18 cellular contexts compared by ENCODE assay signal in genomic region chr11:75386912-75387311, GRCh38. TPM values are rescaled to one million over a fixed set of nuclear protein-coding genes. Genes with fewer than 3 reads are reported as not detected.
DNase-seq lines count a peak whose midpoint lies in the region; ATAC-seq, FAIRE-seq and TF ChIP-seq lines count a peak whose summit lies in the region.
"Had no signal": no experiment of that assay in that cellular context is flagged by ENCODE, and none has a peak within 500 bp of the region (broad histone marks: within the 10 kb centered on the region; RNA-seq: fewer than 3 reads in every experiment).

No MANE protein-coding gene starts in this region.

- intact Hi-C loops in mucosa of descending colon (cut with DNase I, micrococcal nuclease): loop anchor here (5.0 to 10.0 kb wide), 2 partner anchors 62 to 105 kb away; no protein-coding TSS in a partner anchor
- intact Hi-C loops in esophagus squamous epithelium (cut with DNase I): loop anchor here (10.0 kb wide), 1 partner anchor 62 kb away; no protein-coding TSS in a partner anchor

- POLR2A ChIA-PET in A549 (lab: Yijun Ruan, JAX): interaction anchor here (1.5 kb wide), 1 partner anchor 36 kb away, joined by 3 read pairs; no protein-coding TSS in a partner anchor

- no peaks in the 10 kb centered on the region for H3K27me3 Mint-ChIP-seq in endodermal cell (ENCODE audit: insufficient read depth)

- H3K79me2 ChIP-seq in smooth muscle cell (ENCODE audit: low read depth): no peaks in the 10 kb centered on the region

- FAIRE-seq in A549 (lab: Jason Lieb, UNC): no peak
- FAIRE-seq: frontal cortex, pancreas had no signal

- H3K4me1 ChIP-seq in A549: peaks cover 42% of the 10 kb centered on the region
- peaks cover 8% of the 10 kb centered on the region for H3K4me1 ChIP-seq in endodermal cell (ENCODE audit: control insufficient read depth, insufficient read depth, low read length)
- H3K4me1 ChIP-seq in mucosa of descending colon (ENCODE audit: low read depth): peaks cover 30% of the 10 kb centered on the region
- no peaks in the 10 kb centered on the region for H3K4me1 ChIP-seq in smooth muscle cell (ENCODE audit: low read depth)
- H3K4me1 ChIP-seq in esophagus squamous epithelium: peaks cover 0 to 25% (median 4%) of the 10 kb centered on the region in 3 donors

- H3K36me3 Mint-ChIP-seq in endodermal cell (ENCODE audit: low read depth): no peaks in the 10 kb centered on the region
- H3K36me3 Mint-ChIP-seq: naive B cell had no signal

- peak in 1 of 2 experiments; percentile 89 for DNase-seq in A549 (ENCODE audit: low read depth in 1 of 2, low spot score in 1 of 2)
- DNase-seq in M059J (ENCODE audit: low read depth): peak; percentile 33
- DNase-seq in endodermal cell: no peak
- peak in 1 of 3 donors; percentile 50 for DNase-seq in mucosa of descending colon
- no peak for DNase-seq in smooth muscle cell (lab: John Stamatoyannopoulos, UW; ENCODE audit: unreplicated experiment)
- no peak for DNase-seq in 8988T
- no peak for DNase-seq in esophagus squamous epithelium (lab: John Stamatoyannopoulos, UW)
- DNase-seq: activated gamma-delta T cell; dorsolateral prefrontal cortex; HFFc6; KG1; naive B cell; pancreas; stimulated activated CD4-positive, alpha-beta T cell treated with anti-CD3 and anti-CD28 coated beads, Interleukin-4, amount 100 ng/mL, for 4 hours had no signal

- ATAC-seq in A549 (peak; percentile 42 to 76; a peak in 5 of 6 replicates), mucosa of descending colon (peak; percentile 64), GM18907 (IDR thresholded peaks at IDR 0.05; ENCODE audit: unreplicated experiment) (no peak)
- ATAC-seq: left lobe of liver, pancreas had no signal

- CTCF ChIA-PET in A549 (lab: Yijun Ruan, JAX): interaction anchor here (0.8 to 20.4 kb wide), 16 partner anchors 11 to 145 kb away, joined by 3 to 581 read pairs (median 36); partner anchors contain the start of gene RPS3

- H3K27me3 ChIP-seq in endodermal cell (ENCODE audit: control insufficient read depth, insufficient read depth, low read length, poor library complexity, severe bottlenecking) (no peaks in the 10 kb centered on the region), smooth muscle cell (ENCODE audit: low read depth) (no peaks in the 10 kb centered on the region), esophagus squamous epithelium (peaks cover 0 to 32% (median 0%) of the 10 kb centered on the region in 4 donors)
- H3K27me3 ChIP-seq: dorsolateral prefrontal cortex, pancreas had no signal

- TF ChIP-seq POLR2A in A549 (IDR thresholded peaks at IDR 0.05; ENCODE audit: low read length) (no peak), esophagus squamous epithelium (IDR thresholded peaks at IDR 0.05) (no peak)

- H3K4me1 Mint-ChIP-seq in endodermal cell: peaks cover 20% of the 10 kb centered on the region

- no peaks in the 10 kb centered on the region for H3K9me3 ChIP-seq in A549
- no peaks in the 10 kb centered on the region for H3K9me3 ChIP-seq in endodermal cell (ENCODE audit: control insufficient read depth, low read length)
- no peaks in the 10 kb centered on the region for H3K9me3 ChIP-seq in mucosa of descending colon
- H3K9me3 ChIP-seq in smooth muscle cell (replicated peaks; ENCODE audit: low read depth): no peaks in the 10 kb centered on the region
- no peaks in the 10 kb centered on the region for H3K9me3 ChIP-seq in esophagus squamous epithelium
- H3K9me3 ChIP-seq: pancreas had no signal

- H3K9ac ChIP-seq in endodermal cell (ENCODE audit: extremely low read depth, low read length, poor library complexity, severe bottlenecking) (peak overlapping the region; percentile 38), smooth muscle cell (ENCODE audit: low read depth) (no peak overlapping the region)

- H3K4me3 ChIP-seq in A549: no peak overlapping the region
- H3K4me3 ChIP-seq in endodermal cell (ENCODE audit: low read length): no peak overlapping the region
- no peak overlapping the region for H3K4me3 ChIP-seq in mucosa of descending colon
- no peak overlapping the region for H3K4me3 ChIP-seq in smooth muscle cell
- no peak overlapping the region for H3K4me3 ChIP-seq in esophagus squamous epithelium
- H3K4me3 ChIP-seq: dorsolateral prefrontal cortex, pancreas had no signal

- H4K20me1 ChIP-seq in smooth muscle cell (ENCODE audit: low read depth): no peaks in the 10 kb centered on the region

- TF ChIP-seq EP300 in A549 (IDR thresholded peaks at IDR 0.05): no peak; a peak in 1 of 5 replicates

- H3K27ac Mint-ChIP-seq in endodermal cell: peak overlapping the region; percentile 86
- H3K27ac Mint-ChIP-seq: HFFc6, naive B cell had no signal

- H3K36me3 ChIP-seq in endodermal cell (ENCODE audit: control insufficient read depth, insufficient read depth, low read length) (no peaks in the 10 kb centered on the region), mucosa of descending colon (ENCODE audit: low read depth) (no peaks in the 10 kb centered on the region), smooth muscle cell (ENCODE audit: low read depth) (no peaks in the 10 kb centered on the region), esophagus squamous epithelium (no peaks in the 10 kb centered on the region)
- H3K36me3 ChIP-seq: pancreas had no signal

- peaks cover 3% of the 10 kb centered on the region for H3F3A ChIP-seq in smooth muscle cell (ENCODE audit: low read depth)

- peak overlapping the region; percentile 36 to 75; a peak in 5 of 6 replicates for H3K27ac ChIP-seq in A549
- no peak overlapping the region for H3K27ac ChIP-seq in endodermal cell (ENCODE audit: low read depth, low read length)
- no peak overlapping the region for H3K27ac ChIP-seq in smooth muscle cell (ENCODE audit: low read depth)
- H3K27ac ChIP-seq in esophagus squamous epithelium: no peak overlapping the region
- H3K27ac ChIP-seq: C4-2B, dorsolateral prefrontal cortex, pancreas had no signal

- H3K4me3 Mint-ChIP-seq in endodermal cell: no peak overlapping the region
- H3K4me3 Mint-ChIP-seq: HFFc6 had no signal

- 31% methylated on average over 3 of the region's 3 CpGs for WGBS in A549 (ENCODE audit: missing lambda C conversion rate)
- WGBS in endodermal cell (ENCODE audit: insufficient coverage in 1 of 2, insufficient read length in 1 of 2), 2 experiments: 69 to 85% methylated on average over 2 to 3 of the region's 3 CpGs
- WGBS in smooth muscle cell (ENCODE audit: low lambda C conversion rate): 46% methylated on average over 3 of the region's 3 CpGs
- 57 to 65% methylated on average over 3 of the region's 3 CpGs for WGBS in esophagus squamous epithelium, 2 donors

- no peak for TF ChIP-seq CTCF in A549 (IDR thresholded peaks at IDR 0.05)
- TF ChIP-seq CTCF in endodermal cell (conservative IDR thresholded peaks at IDR 0.05): no peak
- TF ChIP-seq CTCF in mucosa of descending colon (IDR thresholded peaks at IDR 0.05): no peak
- no peak for TF ChIP-seq CTCF in smooth muscle cell (IDR thresholded peaks at IDR 0.05; ENCODE audit: borderline replicate concordance, insufficient read depth, poor library complexity, severe bottlenecking)
- TF ChIP-seq CTCF in esophagus squamous epithelium (IDR thresholded peaks at IDR 0.05): no peak

- H3K4me2 ChIP-seq in A549: peak overlapping the region; percentile 40; the same call in 2 of the 3 replicates
- H3K4me2 ChIP-seq in smooth muscle cell: no peak overlapping the region

- no peaks in the 10 kb centered on the region for H3K9me3 Mint-ChIP-seq in endodermal cell
- H3K9me3 Mint-ChIP-seq: HFFc6, naive B cell had no signal

- no peak overlapping the region for H2AFZ ChIP-seq in smooth muscle cell (ENCODE audit: low read depth)

- no peak for TF ChIP-seq RAD21 in A549 (conservative IDR thresholded peaks at IDR 0.05 in 1 of 2, IDR thresholded peaks at IDR 0.05 in 1 of 2)

RNA-seq across cellular contexts. Expression of gene RPS3, which starts 12.4 kb away (rescaled TPM):
- 2,571 and 3,468 TPM in 2 replicates for polyA plus RNA-seq in A549 (2011; rRNA removed)
- 3,252 and 4,158 TPM in 2 replicates for polyA plus RNA-seq in A549 (2012; cell fraction: cytosol; rRNA removed)
- polyA plus RNA-seq in A549 (2012; cell fraction: nucleus; rRNA removed): 1,461 and 2,420 TPM in 2 replicates
- polyA plus RNA-seq in A549 (2017; fragmentation: RNase III; extraction: RNeasy Plus Mini Kit Qiagen cat#74134 plus additional on column Dnase treatment): 3,458 to 3,978 TPM (median 3,544 TPM) in 3 replicates
- polyA minus RNA-seq in A549 (2011; rRNA and poly(A)+ RNA removed): 1,439 and 1,839 TPM in 2 replicates
- 795 and 1,166 TPM in 2 replicates for total RNA-seq in M059J (2014; rRNA removed; shearing (Covaris generic))
- 1,000 to 10,000 TPM; 2,923 to 3,877 TPM for total RNA-seq in endodermal cell
- 3,185 TPM for polyA plus RNA-seq in endodermal cell (2013, experiment 1 of 2)
- polyA plus RNA-seq in endodermal cell (2013, experiment 2 of 2): 3,073 TPM
- total RNA-seq in mucosa of descending colon: 1,000 to 10,000 TPM; 1,703 to 2,122 (median 2,056) TPM
- total RNA-seq in smooth muscle cell: 721 and 794 TPM in 2 replicates
- polyA plus RNA-seq in smooth muscle cell: 976 and 989 TPM in 2 replicates
- 1,000 to 10,000 TPM; 1,101 to 2,606 (median 1,579) TPM for total RNA-seq in esophagus squamous epithelium

RNA-seq across cellular contexts. Expression of gene ARRB1, which starts 35.5 kb away (rescaled TPM):
- polyA plus RNA-seq in A549 (2011; rRNA removed) (14.3 and 18.1 TPM in 2 replicates), A549 (2017; fragmentation: RNase III; extraction: RNeasy Plus Mini Kit Qiagen cat#74134 plus additional on column Dnase treatment) (4.9 to 8.4 TPM (median 6.8 TPM) in 3 replicates), smooth muscle cell (4.6 and 6.6 TPM in 2 replicates)
- 4.8 TPM in 2 replicates for polyA plus RNA-seq in A549 (2012; cell fraction: cytosol; rRNA removed)
- polyA plus RNA-seq in A549 (2012; cell fraction: nucleus; rRNA removed): 3.8 and 5.0 TPM in 2 replicates
- polyA minus RNA-seq in A549 (2011; rRNA and poly(A)+ RNA removed): 54.8 and 57.9 TPM in 2 replicates
- total RNA-seq in M059J (2014; rRNA removed; shearing (Covaris generic)): 5.8 and 9.1 TPM in 2 replicates
- total RNA-seq in endodermal cell (100 to 1,000 TPM in 1 of 2 donors, 10 to 100 TPM in 1; 41.7 to 128 TPM), mucosa of descending colon (100 to 1,000 TPM in 2 of 3 donors, 10 to 100 TPM in 1; 76.7 to 128 (median 121) TPM), smooth muscle cell (16.9 and 19.7 TPM in 2 replicates), esophagus squamous epithelium (10 to 100 TPM in 3 of 4 donors, 1 to 10 TPM in 1; 9.6 to 24.8 (median 17.8) TPM)
- polyA plus RNA-seq in endodermal cell (2013, experiment 1 of 2): 19.7 TPM
- 23.1 TPM for polyA plus RNA-seq in endodermal cell (2013, experiment 2 of 2)

RNA-seq across cellular contexts. Expression of gene KLHL35, which starts 46.1 kb away (rescaled TPM):
- polyA plus RNA-seq in A549 (2011; rRNA removed) (1.0 and 1.7 TPM in 2 replicates), A549 (2017; fragmentation: RNase III; extraction: RNeasy Plus Mini Kit Qiagen cat#74134 plus additional on column Dnase treatment) (0.56 to 0.72 TPM (median 0.69 TPM) in 3 replicates), smooth muscle cell (2.8 and 3.0 TPM in 2 replicates)
- polyA plus RNA-seq in A549 (2012; cell fraction: cytosol; rRNA removed): 1.5 and 1.6 TPM in 2 replicates
- polyA plus RNA-seq in A549 (2012; cell fraction: nucleus; rRNA removed): 2.8 and 3.3 TPM in 2 replicates
- polyA minus RNA-seq in A549 (2011; rRNA and poly(A)+ RNA removed): 0.73 and 1.2 TPM in 2 replicates
- 1.7 and 7.2 TPM in 2 replicates for total RNA-seq in M059J (2014; rRNA removed; shearing (Covaris generic))
- total RNA-seq in endodermal cell (under 1 TPM in 1 of 2 donors, not detected in 1; 0.48 TPM), mucosa of descending colon (1 to 10 TPM in 1 of 3 donors, under 1 TPM in 2; 0.25 to 1.7 (median 0.49) TPM), smooth muscle cell (0.85 and 1.0 TPM in 2 replicates), esophagus squamous epithelium (under 1 TPM in 3 of 4 donors, not detected in 1; 0.62 to 0.95 (median 0.91) TPM)
- polyA plus RNA-seq in endodermal cell (2013, experiment 1 of 2): 17.5 TPM
- 13.2 TPM for polyA plus RNA-seq in endodermal cell (2013, experiment 2 of 2)
- total RNA-seq: HFFc6, left lobe of liver had no signal

Comparison
In these comparisons a context has a peak if more than half of its experiments do, and no peak if none do; other contexts are left out.
1. H3K27ac ChIP-seq: peak in A549 (2 of 2); none in endodermal cell (single experiment), smooth muscle cell (single experiment) and esophagus squamous epithelium (0 of 4).